ENCODE assay signal across 8 cellular contexts in the genomic region with DNA sequence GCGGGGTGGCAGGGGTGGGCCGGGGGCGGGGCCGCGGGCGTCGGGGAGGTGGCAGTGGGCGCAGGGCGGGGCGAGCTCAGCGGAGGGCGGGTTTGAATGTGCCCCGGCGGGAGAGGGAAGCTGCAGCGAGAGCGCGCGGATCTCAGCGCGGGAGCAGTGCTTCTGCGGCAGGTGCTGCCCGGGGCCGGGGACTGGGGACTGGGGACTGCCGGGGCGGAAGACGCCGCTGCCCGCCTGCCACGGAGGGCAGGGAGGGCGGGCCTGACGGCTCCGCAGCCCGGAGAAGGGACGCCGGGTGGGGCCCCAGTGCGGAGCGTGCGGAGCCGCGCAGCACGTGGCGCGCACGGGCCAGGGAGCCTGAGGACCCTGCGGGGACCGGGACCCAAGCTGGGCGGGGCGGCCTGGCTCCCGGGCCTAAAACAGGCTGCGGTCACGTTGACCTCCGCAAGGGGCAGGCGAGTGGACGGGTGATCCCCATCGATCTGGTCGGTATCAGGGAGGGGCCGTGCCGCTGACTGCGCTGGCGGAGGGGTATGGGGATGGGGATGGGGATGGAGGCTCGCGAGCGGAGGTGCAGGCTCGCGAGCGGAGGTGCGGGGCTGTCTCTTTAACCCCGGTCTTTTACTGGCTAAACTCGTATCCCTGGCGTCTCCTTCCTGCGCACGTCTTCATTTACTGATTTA. TPM values are rescaled to one million over a fixed set of nuclear protein-coding genes. Genes with fewer than 3 reads are reported as not detected.
A peak's percentile ranks its signal among the peaks of the same experiment; 100 is the strongest.
DNase-seq lines count a peak whose midpoint lies in the region; ATAC-seq and TF ChIP-seq lines count a peak whose summit lies in the region.

A gene (plus strand): TSS at position 125 of the 683 bp plus-strand sequence. CDS start 3,719 bp downstream, outside the sequence.

- CTCF ChIA-PET in CD8-positive, alpha-beta T cell (lab: Charles Lee) = interaction anchor here (0.7 to 3.1 kb wide), 12 partner anchors 10 to 89 kb away, joined by 3 to 23 read pairs (median 5); a partner anchor contains a TSS

- peaks cover 36% of the 10 kb centered on the region for H3K4me1 Mint-ChIP-seq in CD8-positive, alpha-beta T cell (ENCODE audit: low read depth)

- peak within 1 kb of the TSS; percentile 82 for H3K4me3 Mint-ChIP-seq in CD8-positive, alpha-beta T cell

- H3K27ac Mint-ChIP-seq in CD8-positive, alpha-beta T cell = no peak within 1 kb of the TSS

- no peaks in the 10 kb centered on the region for H3K27me3 ChIP-seq in CD8-positive, alpha-beta T cell (ENCODE audit: insufficient read depth, low read length)
- no peaks in the 10 kb centered on the region for H3K27me3 ChIP-seq in thoracic aorta (replicated peaks; ENCODE audit: insufficient read depth)

- no peaks in the 10 kb centered on the region for H3K9me3 ChIP-seq in CD8-positive, alpha-beta T cell (ENCODE audit: low read length)
- H3K9me3 ChIP-seq in SK-N-MC (ENCODE audit: low read depth, low read length) (no peaks in the 10 kb centered on the region), thoracic aorta (no peaks in the 10 kb centered on the region)

- DNase-seq in CD8-positive, alpha-beta T cell = peak; percentile 63 to 87 (median 84)
- peak; percentile 60 for DNase-seq in LHCN-M2 (ENCODE audit: low read depth)
- DNase-seq in SK-N-MC (ENCODE audit: low read depth, low spot score) = no peak
- peak; percentile 85 for DNase-seq in activated naive CD4-positive, alpha-beta T cell treated with Interleukin-2 at 50 U/mL for 16 hours
- DNase-seq in globus pallidus (ENCODE audit: low spot score) = peak; percentile 55
- no peak for DNase-seq in omental fat pad (ENCODE audit: low spot score)
- DNase-seq in thoracic aorta (ENCODE audit: low spot score) = no peak

- H3K27ac ChIP-seq in CD8-positive, alpha-beta T cell (ENCODE audit: low read depth, low read length) = no peak within 1 kb of the TSS
- peak within 1 kb of the TSS; percentile 60; the same call in 1 of the 2 replicates for H3K27ac ChIP-seq in SK-N-MC
- H3K27ac ChIP-seq in thoracic aorta = peak within 1 kb of the TSS; percentile 97 to 98

- H3K9ac ChIP-seq in SK-N-MC (ENCODE audit: insufficient read length) = peak within 1 kb of the TSS; percentile 65

- intact Hi-C loops in CD8-positive, alpha-beta T cell (cut with DNase I, micrococcal nuclease) = loop anchor here (1.0 to 10.0 kb wide), 8 partner anchors 15 to 589 kb away; a partner anchor contains a TSS

- peaks cover 3% of the 10 kb centered on the region for H3K27me3 Mint-ChIP-seq in CD8-positive, alpha-beta T cell (ENCODE audit: low read depth)

- no peaks in the 10 kb centered on the region for H3K36me3 ChIP-seq in CD8-positive, alpha-beta T cell (ENCODE audit: insufficient read depth, low read length)
- peaks cover 5% of the 10 kb centered on the region; the same call in 1 of the 2 replicates for H3K36me3 ChIP-seq in SK-N-MC (ENCODE audit: insufficient read depth, low read length)
- no peaks in the 10 kb centered on the region for H3K36me3 ChIP-seq in thoracic aorta

- no peak for TF ChIP-seq CTCF in CD8-positive, alpha-beta T cell (IDR thresholded peaks at IDR 0.05)
- no peak for TF ChIP-seq CTCF in omental fat pad (IDR thresholded peaks at IDR 0.05)
- TF ChIP-seq CTCF in thoracic aorta (IDR thresholded peaks at IDR 0.05) = peak; percentile 32

- H3K36me3 Mint-ChIP-seq in CD8-positive, alpha-beta T cell = no peaks in the 10 kb centered on the region

- peak; percentile 86 for ATAC-seq in CD8-positive, alpha-beta T cell
- ATAC-seq in GM21360 (IDR thresholded peaks at IDR 0.05; ENCODE audit: unreplicated experiment) (peak; percentile 29), omental fat pad (ENCODE audit: low FRiP score) (peak; percentile 9), thoracic aorta (ENCODE audit: insufficient number of reproducible peaks, low FRiP score, low read depth) (no peak)

- no peaks in the 10 kb centered on the region for H3K9me3 Mint-ChIP-seq in CD8-positive, alpha-beta T cell

- H3K4me1 ChIP-seq in CD8-positive, alpha-beta T cell (ENCODE audit: insufficient read depth, low read length) = peaks cover 28% of the 10 kb centered on the region
- peaks cover 63 to 80% of the 10 kb centered on the region in 2 donors for H3K4me1 ChIP-seq in thoracic aorta (ENCODE audit: control insufficient read depth in 1 of 2, low read depth in 2 of 2)

- POLR2A ChIA-PET in CD8-positive, alpha-beta T cell (lab: Charles Lee) = interaction anchor here (0.6 to 4.6 kb wide), 5 partner anchors 14 to 122 kb away, joined by 3 to 59 read pairs (median 4); a partner anchor contains a TSS

- peak within 1 kb of the TSS; percentile 71 for H3K4me3 ChIP-seq in CD8-positive, alpha-beta T cell (ENCODE audit: low read depth, low read length)
- H3K4me3 ChIP-seq in SK-N-MC = peak within 1 kb of the TSS; percentile 86
- H3K4me3 ChIP-seq in thoracic aorta = peak within 1 kb of the TSS; percentile 81

RNA-seq across cellular contexts. Expression of the gene that starts here (rescaled TPM):
- total RNA-seq in CD8-positive, alpha-beta T cell = 1 to 10 TPM in 1 of 2 experiments, under 1 TPM in 1; 0.79 to 1.2 TPM
- total RNA-seq in LHCN-M2 (2014; rRNA removed) = 58.5 and 77.7 TPM in 2 replicates
- polyA plus RNA-seq in LHCN-M2 (2012) = 53.2 TPM
- total RNA-seq in omental fat pad = 100 to 1,000 TPM in 1 of 4 donors, 10 to 100 TPM in 3; 61.7 to 317 (median 87.0) TPM
- total RNA-seq in thoracic aorta = 100 to 1,000 TPM; 132 to 172 TPM

Comparison
In these comparisons a context has a peak if more than half of its experiments do, and no peak if none do; other contexts are left out.
1. RNA of the gene that starts here (total RNA-seq): 132 to 172 TPM in thoracic aorta, 61.7 to 317 TPM in omental fat pad and 58.5 to 77.7 TPM in LHCN-M2; 0.79 to 1.2 TPM in CD8-positive, alpha-beta T cell; every median in the first group is over 10 times any median in the second.
2. DNase-seq: peak in CD8-positive, alpha-beta T cell (7 of 7), LHCN-M2 (single experiment), activated naive CD4-positive, alpha-beta T cell treated with Interleukin-2 at 50 U/mL for 16 hours (single experiment) and globus pallidus (single experiment); none in SK-N-MC (single experiment), omental fat pad (single experiment) and thoracic aorta (single experiment).
3. Peak in every context shown above with its lines, with median percentiles within 50 percentile points of each other: H3K4me3 ChIP-seq.